In genomic region chr10:127344346-127344745, GRCh38 we compare ENCODE assay signal across 25 cellular contexts.
"Had no signal": no experiment of that assay in that cellular context is flagged by ENCODE, and none has a peak within 500 bp of the region (broad histone marks: within the 10 kb centered on the region; RNA-seq: fewer than 3 reads in every experiment).

No MANE protein-coding gene starts in this region.

- H3K27me3 ChIP-seq: SJCRH30 had no signal

- H3K4me1 ChIP-seq: SJCRH30 had no signal

- H3K9me3 ChIP-seq: SJCRH30 had no signal

- ATAC-seq: K562, Panc1, PC-3, Right ventricle myocardium inferior, SK-N-SH treated with all-trans-retinoic acid at 6 μM for 48 hours had no signal

- H3K4me1 Mint-ChIP-seq: IgD-negative memory B cell had no signal

- H3K27ac Mint-ChIP-seq: IgD-negative memory B cell had no signal

- H3K4me3 Mint-ChIP-seq: IgD-negative memory B cell had no signal

- H3K4me3 ChIP-seq: K562, SJCRH30 had no signal

- H3K9ac ChIP-seq: KMS-11 had no signal

- H3K27me3 Mint-ChIP-seq: IgD-negative memory B cell had no signal

- H3K27ac ChIP-seq: HL-60, KMS-11, SJCRH30 had no signal

- DNase-seq: Kasumi-1; MV-4-11; NCI-H1048; NCI-H1105; NCI-H1417; NCI-H1436 treated with DMSO at 0.1 percent for 48 hours; NCI-H1694; NCI-H187 treated with DMSO at 0.1 percent for 48 hours; NCI-H2029 treated with DMSO at 0.1 percent for 48 hours; NCI-H2171 treated with DMSO at 0.1 percent for 48 hours; NCI-H345; NCI-H446 treated with DMSO at 0.1 percent for 48 hours; NCI-H510A treated with DMSO at 0.1 percent for 48 hours; NCI-H526; NK-92 treated with Interleukin-12 subunit alpha and Interleukin-12 subunit beta, amount 100 ng/mL, for 24 hours; PC-3; SHP77 treated with DMSO at 0.1 percent for 48 hours; SJCRH30 had no signal

- H3K36me3 Mint-ChIP-seq: IgD-negative memory B cell had no signal

- H3K4me2 ChIP-seq: KMS-11 had no signal

- H3K9me3 Mint-ChIP-seq: IgD-negative memory B cell had no signal
